ENCODE assay signal across 8 cellular contexts in the genomic region with DNA sequence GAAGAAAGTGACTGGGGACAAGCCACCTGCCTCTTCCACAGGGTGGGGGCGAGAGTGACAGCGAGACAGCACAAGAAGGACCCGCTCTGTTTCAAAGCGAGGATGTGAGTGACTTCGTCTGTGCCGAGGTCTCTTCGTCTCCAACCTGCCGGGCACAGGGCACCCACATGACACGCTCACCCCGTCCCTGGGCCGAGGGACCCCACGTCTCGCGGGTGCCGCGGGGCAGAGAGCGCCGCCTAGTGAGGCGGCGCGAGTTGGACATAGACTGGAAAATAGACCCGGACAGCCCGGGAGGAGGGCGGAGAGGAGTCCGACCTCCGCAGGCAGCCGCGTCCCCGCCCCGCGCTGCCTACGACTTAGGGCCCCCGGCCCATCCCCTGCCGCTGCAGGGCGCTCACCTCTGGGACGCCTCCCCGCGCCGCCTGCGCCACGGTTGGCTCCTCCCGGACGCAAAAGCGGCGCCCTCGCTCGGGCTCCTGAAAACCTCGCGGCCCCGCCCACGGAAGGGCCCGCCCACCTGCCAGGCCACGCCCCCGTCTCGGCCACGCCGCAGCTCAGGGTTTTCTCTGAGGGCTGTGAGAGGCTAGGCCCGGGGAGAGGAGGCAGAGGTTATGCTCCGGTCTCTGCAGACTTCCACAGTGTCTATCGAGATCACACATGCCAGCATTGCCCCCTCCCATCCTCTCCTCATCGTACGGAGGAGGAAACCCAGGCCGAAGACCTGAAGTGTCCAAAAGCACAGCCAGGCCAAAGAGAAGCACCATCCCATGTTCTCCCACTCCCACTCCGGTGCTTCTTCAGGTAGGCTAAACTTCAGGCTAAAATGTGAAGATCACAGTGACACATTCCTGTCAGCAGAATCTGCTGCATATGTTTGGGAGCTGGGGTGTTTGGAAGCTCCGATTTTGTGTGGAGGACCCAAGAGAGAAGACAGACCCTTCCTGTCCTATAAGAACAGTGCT. TPM values are rescaled to one million over a fixed set of nuclear protein-coding genes. Genes with fewer than 3 reads are reported as not detected.
A peak's percentile ranks its signal among the peaks of the same experiment; 100 is the strongest.
DNase-seq lines count a peak whose midpoint lies in the region; ATAC-seq lines count a peak whose summit lies in the region.

A gene with protein sequence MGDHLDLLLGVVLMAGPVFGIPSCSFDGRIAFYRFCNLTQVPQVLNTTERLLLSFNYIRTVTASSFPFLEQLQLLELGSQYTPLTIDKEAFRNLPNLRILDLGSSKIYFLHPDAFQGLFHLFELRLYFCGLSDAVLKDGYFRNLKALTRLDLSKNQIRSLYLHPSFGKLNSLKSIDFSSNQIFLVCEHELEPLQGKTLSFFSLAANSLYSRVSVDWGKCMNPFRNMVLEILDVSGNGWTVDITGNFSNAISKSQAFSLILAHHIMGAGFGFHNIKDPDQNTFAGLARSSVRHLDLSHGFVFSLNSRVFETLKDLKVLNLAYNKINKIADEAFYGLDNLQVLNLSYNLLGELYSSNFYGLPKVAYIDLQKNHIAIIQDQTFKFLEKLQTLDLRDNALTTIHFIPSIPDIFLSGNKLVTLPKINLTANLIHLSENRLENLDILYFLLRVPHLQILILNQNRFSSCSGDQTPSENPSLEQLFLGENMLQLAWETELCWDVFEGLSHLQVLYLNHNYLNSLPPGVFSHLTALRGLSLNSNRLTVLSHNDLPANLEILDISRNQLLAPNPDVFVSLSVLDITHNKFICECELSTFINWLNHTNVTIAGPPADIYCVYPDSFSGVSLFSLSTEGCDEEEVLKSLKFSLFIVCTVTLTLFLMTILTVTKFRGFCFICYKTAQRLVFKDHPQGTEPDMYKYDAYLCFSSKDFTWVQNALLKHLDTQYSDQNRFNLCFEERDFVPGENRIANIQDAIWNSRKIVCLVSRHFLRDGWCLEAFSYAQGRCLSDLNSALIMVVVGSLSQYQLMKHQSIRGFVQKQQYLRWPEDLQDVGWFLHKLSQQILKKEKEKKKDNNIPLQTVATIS (minus strand): TSS at position 454 of the 965 bp plus-strand sequence. CDS start 30,217 bp downstream, outside the sequence.

- no peaks in the 10 kb centered on the region for H3K27me3 Mint-ChIP-seq in activated CD4-positive, alpha-beta memory T cell treated with anti-CD3 and anti-CD28 coated beads for 36 hours

- POLR2A ChIA-PET in activated CD4-positive, alpha-beta memory T cell treated with anti-CD3 and anti-CD28 coated beads for 36 hours (lab: Charles Lee) = interaction anchor here (1.4 kb wide), 1 partner anchor 9 kb away, joined by 3 read pairs; no protein-coding TSS in a partner anchor

- no peaks in the 10 kb centered on the region for H4K20me1 ChIP-seq in BLaER1

- peaks cover 11% of the 10 kb centered on the region for H3K9me3 Mint-ChIP-seq in activated CD4-positive, alpha-beta memory T cell treated with anti-CD3 and anti-CD28 coated beads for 36 hours

- peak within 1 kb of the TSS; percentile 9 for H3K27ac Mint-ChIP-seq in activated CD4-positive, alpha-beta memory T cell treated with anti-CD3 and anti-CD28 coated beads for 36 hours

- H3K36me3 Mint-ChIP-seq in activated CD4-positive, alpha-beta memory T cell treated with anti-CD3 and anti-CD28 coated beads for 36 hours = no peaks in the 10 kb centered on the region

- H3K9me3 ChIP-seq in BLaER1 = peaks cover 29% of the 10 kb centered on the region

- CTCF ChIA-PET in activated CD4-positive, alpha-beta memory T cell treated with anti-CD3 and anti-CD28 coated beads for 36 hours (lab: Charles Lee) = interaction anchor here (1.0 to 3.5 kb wide), 5 partner anchors 9 to 216 kb away, joined by 3 to 60 read pairs (median 3); no protein-coding TSS in a partner anchor

- DNase-seq in NCI-H526 (lab: John Stamatoyannopoulos, UW) (peak; percentile 44 to 83), ecto neural progenitor cell (ENCODE audit: low spot score) (peak; percentile 93), medulla oblongata (ENCODE audit: extremely low spot score) (peak; percentile 81)
- DNase-seq in activated CD4-positive, alpha-beta memory T cell treated with anti-CD3 and anti-CD28 coated beads for 36 hours = peak; percentile 93
- peak; percentile 79 for DNase-seq in stimulated activated CD8-positive, alpha-beta memory T cell treated with anti-CD3 and anti-CD28 coated beads, Interleukin-12 subunit alpha, Interleukin-12 subunit beta, amount 100 ng/mL, for 1 hour (ENCODE audit: low read depth)

- H3K4me3 Mint-ChIP-seq in activated CD4-positive, alpha-beta memory T cell treated with anti-CD3 and anti-CD28 coated beads for 36 hours = peak within 1 kb of the TSS; percentile 63

- intact Hi-C loops in activated CD4-positive, alpha-beta memory T cell treated with anti-CD3 and anti-CD28 coated beads for 36 hours (cut with micrococcal nuclease) = loop anchor here (1.0 to 5.0 kb wide), 4 partner anchors 10 to 221 kb away; a partner anchor contains a TSS

- H3K9ac ChIP-seq in BLaER1 = peak within 1 kb of the TSS; percentile 65; the same call in 1 of the 2 replicates

- H3K4me1 Mint-ChIP-seq in activated CD4-positive, alpha-beta memory T cell treated with anti-CD3 and anti-CD28 coated beads for 36 hours (ENCODE audit: low read depth) = peaks cover 19% of the 10 kb centered on the region

- no peaks in the 10 kb centered on the region for H3K36me3 ChIP-seq in BLaER1

- H3K27ac ChIP-seq in BLaER1 = peak within 1 kb of the TSS; percentile 67

- H3K4me2 ChIP-seq in BLaER1 = peak within 1 kb of the TSS; percentile 86

- no peaks in the 10 kb centered on the region for H3K27me3 ChIP-seq in BLaER1

- peaks cover 36% of the 10 kb centered on the region for H3K4me1 ChIP-seq in BLaER1

- H3K4me3 ChIP-seq in BLaER1 = peak within 1 kb of the TSS; percentile 71

- ATAC-seq in GM19324 (IDR thresholded peaks at IDR 0.05; ENCODE audit: low FRiP score, unreplicated experiment) (peak; percentile 87), HG03442 (IDR thresholded peaks at IDR 0.05; ENCODE audit: unreplicated experiment) (peak; percentile 91)

RNA-seq across cellular contexts. Expression of the gene that starts here (rescaled TPM):
- total RNA-seq in activated CD4-positive, alpha-beta memory T cell treated with anti-CD3 and anti-CD28 coated beads for 36 hours = under 1 TPM; 0.29 to 0.48 TPM

Comparison
In these comparisons a context has a peak if more than half of its experiments do, and no peak if none do; other contexts are left out.
1. Peak in every context shown above with its lines: DNase-seq, ATAC-seq, H3K4me3 ChIP-seq and H3K27ac ChIP-seq.
2. Peak in DNase-seq in activated CD4-positive, alpha-beta memory T cell treated with anti-CD3 and anti-CD28 coated beads for 36 hours; RNA of the gene not detected or under 1 TPM.